ENCODE assay signal across 8 cellular contexts in the genomic region with DNA sequence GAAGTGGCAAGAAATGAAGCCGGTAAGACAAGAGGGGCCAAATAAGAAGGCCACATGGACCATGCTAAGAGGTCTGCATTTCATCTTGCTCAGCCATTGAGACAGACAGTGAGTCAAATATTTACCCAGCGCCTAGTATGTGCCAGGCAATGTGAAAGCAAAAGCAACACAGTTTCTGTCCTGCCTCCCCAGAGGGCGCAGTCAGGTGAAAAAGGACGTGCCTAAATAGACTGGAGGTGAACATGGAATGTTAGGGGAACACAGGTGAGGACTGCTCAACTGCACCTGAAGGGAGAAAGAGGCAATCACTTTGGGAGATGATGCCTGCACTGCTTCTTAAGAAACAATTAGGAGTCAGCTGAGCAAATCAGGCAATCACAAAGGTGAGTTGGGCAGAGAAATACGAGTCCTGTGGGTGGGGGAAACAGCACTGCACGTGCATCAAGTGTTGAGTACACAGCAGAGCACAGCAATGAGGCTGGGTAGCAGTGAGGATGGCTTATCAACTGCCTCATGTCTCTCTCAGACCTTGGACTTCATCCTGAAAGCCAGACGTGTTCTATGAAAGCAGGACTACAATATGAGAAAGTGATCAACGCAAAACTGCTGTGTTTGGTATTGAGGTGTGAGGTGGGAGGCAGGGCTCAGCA.
DNase-seq lines count a peak whose midpoint lies in the region; ATAC-seq and TF ChIP-seq lines count a peak whose summit lies in the region.

No MANE protein-coding gene starts in this region.

- peak; percentile 88 for ATAC-seq in GM21447 (IDR thresholded peaks at IDR 0.05; ENCODE audit: unreplicated experiment)

- peak overlapping the region in 1 of 3 donors; percentile 92 for H3K27ac Mint-ChIP-seq in IgD-negative memory B cell

- H3K4me3 Mint-ChIP-seq in IgD-negative memory B cell: peak overlapping the region in 3 of 4 donors; percentile 42 to 90 (median 70)

- H3K27me3 Mint-ChIP-seq in IgD-negative memory B cell: no peaks in the 10 kb centered on the region

- TF ChIP-seq CTCF in GM13976 (IDR thresholded peaks at IDR 0.05; ENCODE audit: borderline replicate concordance, control extremely low read depth, extremely low read depth, insufficient read depth, missing control alignments): peak; percentile 32

- in situ Hi-C loops in GM13976 (cut with MboI; ENCODE audit: low sequenced_read_pairs, unreplicated experiment): no loop called here

- peaks cover 7% of the 10 kb centered on the region for H3K36me3 Mint-ChIP-seq in IgD-negative memory B cell

- no peaks in the 10 kb centered on the region for H3K4me1 ChIP-seq in effector memory CD4-positive, alpha-beta T cell (ENCODE audit: control insufficient read depth, insufficient read depth, low read length, poor library complexity, severe bottlenecking)

- H3K4me3 ChIP-seq in effector memory CD4-positive, alpha-beta T cell (ENCODE audit: insufficient read depth, low read depth, low read length, poor library complexity, severe bottlenecking): no peak overlapping the region

- peaks cover 11 to 24% (median 18%) of the 10 kb centered on the region in 3 donors for H3K4me1 Mint-ChIP-seq in IgD-negative memory B cell

- peaks cover 0 to 5% (median 2%) of the 10 kb centered on the region in 3 donors for H3K9me3 Mint-ChIP-seq in IgD-negative memory B cell

- no peaks in the 10 kb centered on the region for H3K9me3 ChIP-seq in effector memory CD4-positive, alpha-beta T cell (ENCODE audit: control insufficient read depth, low read length)

- H3K27ac ChIP-seq in effector memory CD4-positive, alpha-beta T cell (ENCODE audit: insufficient read depth, low read length, poor library complexity, severe bottlenecking): no peak overlapping the region

- no peaks in the 10 kb centered on the region for H3K27me3 ChIP-seq in effector memory CD4-positive, alpha-beta T cell (replicated peaks; ENCODE audit: control insufficient read depth, insufficient read depth, low read length, poor library complexity, severe bottlenecking)

- DNase-seq in GM13976 (ENCODE audit: low spot score): no peak
- DNase-seq in germinal center (ENCODE audit: low spot score): peak; percentile 4
- DNase-seq in effector memory CD4-positive, alpha-beta T cell: no peak
- no peak for DNase-seq in HCEC 1CT
- no peak for DNase-seq in MV-4-11 (lab: John Stamatoyannopoulos, UW)
- no peak for DNase-seq in DMS79 treated with DMSO at 0.1 percent for 48 hours (lab: John Stamatoyannopoulos, UW)

- peaks cover 8% of the 10 kb centered on the region for H3K36me3 ChIP-seq in effector memory CD4-positive, alpha-beta T cell (ENCODE audit: control insufficient read depth, insufficient read depth, low read length)
